ENCODE assay signal across 12 cellular contexts in genomic region chr5:153960269-153961215, GRCh38.
DNase-seq lines count a peak whose midpoint lies in the region; ATAC-seq, FAIRE-seq and TF ChIP-seq lines count a peak whose summit lies in the region.
"Had no signal": no experiment of that assay in that cellular context is flagged by ENCODE, and none has a peak within 500 bp of the region (broad histone marks: within the 10 kb centered on the region; RNA-seq: fewer than 3 reads in every experiment).

No MANE protein-coding gene starts in this region.

- no peak for FAIRE-seq in HepG2 (lab: Jason Lieb, UNC)

- BruUV-seq in HepG2 (replicated peaks; lab: Mats Ljungman, UMichigan), result no TSS peak

- intact Hi-C loops in HepG2 (cut with micrococcal nuclease; ENCODE audit: unreplicated experiment), result no loop called here

- H4K20me1 ChIP-seq in Loucy (ENCODE audit: insufficient read depth, low read length, poor library complexity, severe bottlenecking) (no peaks in the 10 kb centered on the region), HepG2 (ENCODE audit: insufficient read depth, low read length) (no peaks in the 10 kb centered on the region)

- TF ChIP-seq POLR2A in HepG2 (IDR thresholded peaks at IDR 0.05; ENCODE audit: insufficient read depth in 1 of 2, low read depth in 2 of 2, low read length in 2 of 2), result no peak

- 85 to 91% methylated on average over 4 to 10 of the region's 10 CpGs for WGBS in endodermal cell (ENCODE audit: insufficient coverage in 1 of 2, insufficient read length in 1 of 2), 2 experiments
- WGBS in HepG2 (ENCODE audit: low lambda C conversion rate), result 16% methylated on average over 7 of the region's 10 CpGs

- no peaks in the 10 kb centered on the region for H3K9me2 ChIP-seq in Loucy (replicated peaks; ENCODE audit: low read depth, low read length)

- POLR2A ChIA-PET in HepG2 (lab: Yijun Ruan, JAX), result no interaction called here

- H3K27me3 ChIP-seq in Loucy (ENCODE audit: insufficient read depth, low read length, poor library complexity, severe bottlenecking) (no peaks in the 10 kb centered on the region), endodermal cell (ENCODE audit: control insufficient read depth, insufficient read depth, low read length, poor library complexity, severe bottlenecking) (no peaks in the 10 kb centered on the region), HepG2 (ENCODE audit: control insufficient read depth in 1 of 2, insufficient read depth in 2 of 2, low read length in 2 of 2) (no peaks in the 10 kb centered on the region)
- H3K27me3 ChIP-seq: heart left ventricle had no signal

- TF ChIP-seq EP300 in HepG2 (IDR thresholded peaks at IDR 0.05; ENCODE audit: low read depth in 2 of 2, low read length in 2 of 2), result no peak
- TF ChIP-seq EP300 in HepG2 (CRISPR knock-in tag; IDR thresholded peaks at IDR 0.05; ENCODE audit: borderline replicate concordance), result no peak

- peak overlapping the region; percentile 36 for H3K9ac ChIP-seq in Loucy (ENCODE audit: low read depth, low read length, poor library complexity, severe bottlenecking)
- H3K9ac ChIP-seq in endodermal cell (ENCODE audit: extremely low read depth, low read length, poor library complexity, severe bottlenecking), result no peak overlapping the region
- H3K9ac ChIP-seq in HepG2 (ENCODE audit: insufficient read depth, low read depth, low read length), result no peak overlapping the region

- H3K27ac Mint-ChIP-seq in endodermal cell, result peak overlapping the region; percentile 90

- ATAC-seq in HepG2, result no peak
- no peak for ATAC-seq in HG03025 (IDR thresholded peaks at IDR 0.05; ENCODE audit: low FRiP score, unreplicated experiment)

- peaks cover 32% of the 10 kb centered on the region for H3K4me1 Mint-ChIP-seq in endodermal cell

- no peaks in the 10 kb centered on the region for H3F3A ChIP-seq in Loucy (ENCODE audit: low read depth)

- peaks cover 2% of the 10 kb centered on the region for H3K9me3 Mint-ChIP-seq in endodermal cell

- H3K4me3 Mint-ChIP-seq in endodermal cell, result no peak overlapping the region

- peak overlapping the region; percentile 83 for H2AFZ ChIP-seq in Loucy (ENCODE audit: low read length)
- no peak overlapping the region for H2AFZ ChIP-seq in HepG2 (ENCODE audit: low read length)

- no peaks in the 10 kb centered on the region for H3K27me3 Mint-ChIP-seq in endodermal cell (ENCODE audit: insufficient read depth)

- H3K27ac ChIP-seq in endodermal cell (ENCODE audit: low read depth, low read length) (no peak overlapping the region), HepG2 (ENCODE audit: extremely low read length, insufficient read depth, low read length) (no peak overlapping the region)

- TF ChIP-seq RAD21 in HepG2 (CRISPR knock-in tag; IDR thresholded peaks at IDR 0.05), result no peak

- peak; percentile 56 for DNase-seq in NK-92 treated with Interleukin-12 subunit alpha and Interleukin-12 subunit beta, amount 100 ng/mL, for 24 hours (lab: John Stamatoyannopoulos, UW)
- no peak for DNase-seq in NK-92 (lab: John Stamatoyannopoulos, UW; ENCODE audit: unreplicated experiment)
- DNase-seq in endodermal cell, result peak; percentile 66
- DNase-seq in stimulated activated CD8-positive, alpha-beta memory T cell treated with anti-CD3 and anti-CD28 coated beads, Interleukin-15, amount 100 ng/mL, for 1 hour (ENCODE audit: low read depth), result peak; percentile 9
- no peak for DNase-seq in SIG-M5 treated with dmso at 0.1 percent for 504 hours (lab: John Stamatoyannopoulos, UW; ENCODE audit: unreplicated experiment)
- DNase-seq in HepG2 (ENCODE audit: low spot score), result no peak
- DNase-seq: heart left ventricle; NCI-H82; stimulated activated CD4-positive, alpha-beta T cell treated with anti-CD3 and anti-CD28 coated beads, Interleukin-2, amount 100 ng/mL, for 48 hours had no signal

- H3K9me3 ChIP-seq in Loucy (ENCODE audit: insufficient read depth, low read depth, low read length), result no peaks in the 10 kb centered on the region
- peaks cover 6% of the 10 kb centered on the region for H3K9me3 ChIP-seq in endodermal cell (ENCODE audit: control insufficient read depth, low read length)
- H3K9me3 ChIP-seq in HepG2 (ENCODE audit: low read length), result no peaks in the 10 kb centered on the region
- H3K9me3 ChIP-seq: thoracic aorta had no signal

- CTCF ChIA-PET in HepG2 (lab: Yijun Ruan, JAX; ENCODE audit: low intra/inter-chr PET ratio, low total read pairs), result no interaction called here

- in situ Hi-C loops in HepG2 (cut with HindIII; ENCODE audit: extremely low pct_ligation_motif_present, low pct_unique_long_range_greater_than_20kb), result no loop called here

- H3K4me1 ChIP-seq in Loucy (ENCODE audit: insufficient read depth, low read length, poor library complexity, severe bottlenecking) (peaks cover 18% of the 10 kb centered on the region), endodermal cell (ENCODE audit: control insufficient read depth, insufficient read depth, low read length) (peaks cover 14% of the 10 kb centered on the region), HepG2 (ENCODE audit: insufficient read depth, low read length) (no peaks in the 10 kb centered on the region)

- H3K4me2 ChIP-seq in Loucy (ENCODE audit: low read depth, low read length, poor library complexity, severe bottlenecking) (peak overlapping the region; percentile 70), HepG2 (ENCODE audit: low read depth, low read length) (no peak overlapping the region)

- TF ChIP-seq CTCF in Loucy (conservative IDR thresholded peaks at IDR 0.05; ENCODE audit: low read length) (no peak), endodermal cell (conservative IDR thresholded peaks at IDR 0.05) (no peak), HepG2 (CRISPR knock-in tag; IDR thresholded peaks at IDR 0.05) (no peak)

- peak overlapping the region; percentile 48 for H3K4me3 ChIP-seq in Loucy (ENCODE audit: low read length, poor library complexity, severe bottlenecking)
- no peak overlapping the region for H3K4me3 ChIP-seq in endodermal cell (ENCODE audit: low read length)
- H3K4me3 ChIP-seq in HepG2 (replicated peaks in 1 of 3; ENCODE audit: insufficient read depth in 1 of 3, low read depth in 2 of 3, low read length in 3 of 3), result no peak overlapping the region
- H3K4me3 ChIP-seq: heart left ventricle, thoracic aorta had no signal

- no peaks in the 10 kb centered on the region for H3K36me3 Mint-ChIP-seq in endodermal cell (ENCODE audit: low read depth)

- no peaks in the 10 kb centered on the region for H3K79me2 ChIP-seq in Loucy (ENCODE audit: insufficient read depth, low read length)
- no peaks in the 10 kb centered on the region for H3K79me2 ChIP-seq in HepG2 (ENCODE audit: insufficient read depth, low read length)

- no peaks in the 10 kb centered on the region for H3K36me3 ChIP-seq in Loucy (ENCODE audit: insufficient read depth, low read length)
- H3K36me3 ChIP-seq in endodermal cell (ENCODE audit: control insufficient read depth, insufficient read depth, low read length), result no peaks in the 10 kb centered on the region
- H3K36me3 ChIP-seq in HepG2 (replicated peaks in 1 of 2; ENCODE audit: control insufficient read depth in 1 of 2, insufficient read depth in 2 of 2, low read length in 2 of 2), result no peaks in the 10 kb centered on the region
- H3K36me3 ChIP-seq: heart left ventricle, thoracic aorta had no signal

TF ChIP-seq in HepG2, 621 proteins besides CTCF, POLR2A, EP300 and RAD21 (continues in another document):
- TF ChIP-seq GATAD2A (CRISPR knock-in tag; IDR thresholded peaks at IDR 0.05) (no peak), ZBTB26 (CRISPR knock-in tag; IDR thresholded peaks at IDR 0.05; ENCODE audit: borderline replicate concordance) (no peak), FOXO4 (CRISPR knock-in tag; conservative IDR thresholded peaks at IDR 0.05) (no peak), ZNF75D (CRISPR knock-in tag; IDR thresholded peaks at IDR 0.05; ENCODE audit: borderline replicate concordance) (no peak), DR1 (CRISPR knock-in tag; IDR thresholded peaks at IDR 0.05) (no peak), PHF20 (CRISPR knock-in tag; IDR thresholded peaks at IDR 0.05) (no peak), PBX2 (CRISPR knock-in tag; IDR thresholded peaks at IDR 0.05) (no peak), SKI (IDR thresholded peaks at IDR 0.05; ENCODE audit: partially characterized antibody) (no peak)

Comparison
In these comparisons a context has a peak if more than half of its experiments do, and no peak if none do; other contexts are left out.
1. DNase-seq: peak in NK-92 treated with Interleukin-12 subunit alpha and Interleukin-12 subunit beta, amount 100 ng/mL, for 24 hours (single experiment), endodermal cell (single experiment) and stimulated activated CD8-positive, alpha-beta memory T cell treated with anti-CD3 and anti-CD28 coated beads, Interleukin-15, amount 100 ng/mL, for 1 hour (single experiment); none in NK-92 (single experiment), SIG-M5 treated with dmso at 0.1 percent for 504 hours (single experiment) and HepG2 (single experiment).